10 cellular contexts compared by ENCODE assay signal in genomic region chr1:220529530-220529920, GRCh38. TPM values are rescaled to one million over a fixed set of nuclear protein-coding genes. Genes with fewer than 3 reads are reported as not detected.
A peak's percentile ranks its signal among the peaks of the same experiment; 100 is the strongest.
DNase-seq lines count a peak whose midpoint lies in the region; ATAC-seq, FAIRE-seq and TF ChIP-seq lines count a peak whose summit lies in the region.
"Had no signal": no experiment of that assay in that cellular context is flagged by ENCODE, and none has a peak within 500 bp of the region (broad histone marks: within the 10 kb centered on the region; RNA-seq: fewer than 3 reads in every experiment).

No MANE protein-coding gene starts in this region.

- H3K27me3 ChIP-seq in DOHH2 (ENCODE audit: control insufficient read depth, low read length): peaks cover 21% of the 10 kb centered on the region
- peaks cover 87% of the 10 kb centered on the region for H3K27me3 ChIP-seq in PC-3 (ENCODE audit: low read length)
- H3K27me3 ChIP-seq in fibroblast of lung (ENCODE audit: control insufficient read depth, insufficient read depth, low read length): peaks cover 9% of the 10 kb centered on the region

- H3K79me2 ChIP-seq in DOHH2 (ENCODE audit: control insufficient read depth, low read length) (peaks cover 54% of the 10 kb centered on the region), PC-3 (ENCODE audit: low read length) (no peaks in the 10 kb centered on the region), fibroblast of lung (ENCODE audit: control insufficient read depth, insufficient read depth, low read length) (no peaks in the 10 kb centered on the region)

- peaks cover 4% of the 10 kb centered on the region for H3K36me3 Mint-ChIP-seq in progenitor cell of endocrine pancreas (ENCODE audit: insufficient read depth)

- H3K9ac ChIP-seq in PC-3 (ENCODE audit: low read length) (no peak overlapping the region), fibroblast of lung (ENCODE audit: insufficient read depth, low read length) (no peak overlapping the region)

- H3K4me2 ChIP-seq in DOHH2 (ENCODE audit: low read length) (peak overlapping the region; percentile 65), PC-3 (ENCODE audit: low read length) (peak overlapping the region; percentile 89), fibroblast of lung (ENCODE audit: extremely low read depth, insufficient read depth, low read length) (peak overlapping the region; percentile 97)

- no peak for TF ChIP-seq POLR2A in GM12892 (IDR thresholded peaks at IDR 0.05; ENCODE audit: low read depth, low read length)

- ATAC-seq in PC-3: no peak

- H3K4me1 ChIP-seq in DOHH2 (ENCODE audit: control insufficient read depth, low read length) (peaks cover 12% of the 10 kb centered on the region), PC-3 (ENCODE audit: insufficient read depth, low read length) (peaks cover 13% of the 10 kb centered on the region; the same call in 1 of the 2 replicates), fibroblast of lung (ENCODE audit: control insufficient read depth, extremely low read depth, insufficient read depth, low read length) (no peaks in the 10 kb centered on the region)

- POLR2A ChIA-PET in PC-3 (lab: Charles Lee; ENCODE audit: unreplicated experiment): no interaction called here

- H3K9me2 ChIP-seq in DOHH2 (replicated peaks; ENCODE audit: control insufficient read depth, low read length) (no peaks in the 10 kb centered on the region), PC-3 (replicated peaks; ENCODE audit: low read length) (no peaks in the 10 kb centered on the region)

- H3F3A ChIP-seq in DOHH2 (ENCODE audit: control insufficient read depth, insufficient read depth) (no peaks in the 10 kb centered on the region), PC-3 (ENCODE audit: low read length, unreplicated experiment) (no peaks in the 10 kb centered on the region)

- H3K4me3 ChIP-seq in DOHH2 (ENCODE audit: low read length) (peak overlapping the region; percentile 77), PC-3 (ENCODE audit: low read length) (peak overlapping the region; percentile 69), fibroblast of lung (replicated peaks in 1 of 4; ENCODE audit: control extremely low read depth in 1 of 4, insufficient read depth in 1 of 4, low read depth in 3 of 4, low read length in 4 of 4) (peak overlapping the region in 3 of 4 experiments; percentile 64 to 82 (median 70))

- DNase-seq in PC-3 (no peak), fibroblast of lung (ENCODE audit: low read depth in 2 of 2) (no peak), progenitor cell of endocrine pancreas (ENCODE audit: low spot score, unreplicated experiment) (no peak), kidney glomerular epithelial cell (lab: John Stamatoyannopoulos, UW) (no peak), NCI-H2081 (lab: John Stamatoyannopoulos, UW) (no peak), GM12892 (ENCODE audit: insufficient read length) (no peak)
- no peak for DNase-seq in activated CD4-positive, alpha-beta T cell treated with anti-CD3 and anti-CD28 coated beads, Interleukin-2, amount 50 U/mL, for 4 hours

- H2AFZ ChIP-seq in PC-3 (ENCODE audit: low read length) (no peak overlapping the region), fibroblast of lung (ENCODE audit: low read length) (no peak overlapping the region)

- H3K9me3 ChIP-seq in DOHH2 (ENCODE audit: control insufficient read depth, insufficient read depth, low read length) (no peaks in the 10 kb centered on the region), PC-3 (ENCODE audit: low read length) (no peaks in the 10 kb centered on the region), fibroblast of lung (ENCODE audit: control insufficient read depth, insufficient read depth, low read depth, low read length) (no peaks in the 10 kb centered on the region)
- H3K9me3 ChIP-seq: neutrophil had no signal

- peaks cover 23% of the 10 kb centered on the region for H3K4me1 Mint-ChIP-seq in progenitor cell of endocrine pancreas (ENCODE audit: low read depth)

- TF ChIP-seq CTCF in DOHH2 (IDR thresholded peaks at IDR 0.05; ENCODE audit: low read depth, low read length, poor library complexity, severe bottlenecking): no peak
- no peak for TF ChIP-seq CTCF in PC-3 (conservative IDR thresholded peaks at IDR 0.05; ENCODE audit: low read depth, low read length)
- no peak for TF ChIP-seq CTCF in fibroblast of lung (conservative IDR thresholded peaks at IDR 0.05 in 1 of 2, IDR thresholded peaks at IDR 0.05 in 1 of 2; ENCODE audit: low read depth in 1 of 2, low read length in 2 of 2)
- TF ChIP-seq CTCF in progenitor cell of endocrine pancreas (IDR thresholded peaks at IDR 0.05; ENCODE audit: unreplicated experiment): no peak

- BruUV-seq in PC-3 (replicated peaks; lab: Mats Ljungman, UMichigan): no TSS peak

- peaks cover 35% of the 10 kb centered on the region for H3K27me3 Mint-ChIP-seq in progenitor cell of endocrine pancreas

- peak overlapping the region; percentile 86 for H3K4me3 Mint-ChIP-seq in progenitor cell of endocrine pancreas (ENCODE audit: low read depth)

- H4K20me1 ChIP-seq in DOHH2 (ENCODE audit: control insufficient read depth, insufficient read depth, low read depth, low read length) (no peaks in the 10 kb centered on the region), PC-3 (ENCODE audit: low read length) (no peaks in the 10 kb centered on the region), fibroblast of lung (ENCODE audit: control insufficient read depth, extremely low read depth, insufficient read depth, low read length) (no peaks in the 10 kb centered on the region)

- CTCF ChIA-PET in PC-3 (lab: Charles Lee): no interaction called here

- H3K36me3 ChIP-seq in DOHH2 (ENCODE audit: control insufficient read depth, low read length): no peaks in the 10 kb centered on the region
- H3K36me3 ChIP-seq in PC-3 (ENCODE audit: low read depth, low read length): no peaks in the 10 kb centered on the region
- no peaks in the 10 kb centered on the region for H3K36me3 ChIP-seq in fibroblast of lung (ENCODE audit: control insufficient read depth, insufficient read depth, low read length)
- H3K36me3 ChIP-seq: neutrophil had no signal

- peaks cover 10% of the 10 kb centered on the region for H3K9me3 Mint-ChIP-seq in progenitor cell of endocrine pancreas (ENCODE audit: low read depth)

- H3K27ac ChIP-seq in DOHH2 (ENCODE audit: low read depth, low read length) (no peak overlapping the region), PC-3 (ENCODE audit: low read length) (no peak overlapping the region), fibroblast of lung (ENCODE audit: insufficient read depth, low read length) (no peak overlapping the region)
- H3K27ac ChIP-seq: neutrophil had no signal

- intact Hi-C loops in PC-3 (cut with micrococcal nuclease): loop anchor here (5.0 to 10.0 kb wide), 2 partner anchors 232 to 315 kb away; no protein-coding TSS in a partner anchor

- FAIRE-seq in GM12892 (lab: Jason Lieb, UNC): no peak
- FAIRE-seq: GM12878 had no signal

- H3K27ac Mint-ChIP-seq in progenitor cell of endocrine pancreas: peak overlapping the region; percentile 94

RNA-seq across cellular contexts. Expression of gene MARK1, which starts 1.6 kb away (rescaled TPM):
- total RNA-seq in PC-3 (2014; rRNA removed) (0.40 and 1.5 TPM in 2 replicates), fibroblast of lung (0.99 and 2.1 TPM in 2 replicates), progenitor cell of endocrine pancreas (10.8 and 14.4 TPM in 2 replicates)
- 1.1 TPM in 2 replicates for polyA plus RNA-seq in fibroblast of lung
- 0.83 and 1.0 TPM in 2 replicates for polyA plus RNA-seq in fibroblast of lung (2012)
- polyA minus RNA-seq in fibroblast of lung (ENCODE audit: low replicate concordance): 0.08 and 0.11 TPM in 2 replicates
- polyA plus RNA-seq in GM12892 (2012; ENCODE audit: missing spikeins): 0.98 TPM
